1 cellular context compared by ENCODE assay signal in genomic region chr22:17214416-17215043, GRCh38.
TF ChIP-seq lines count a peak whose summit lies in the region.

No MANE protein-coding gene starts in this region.

TF ChIP-seq in HepG2, 621 proteins besides CTCF, POLR2A, EP300 and RAD21 (continued from another document):
- no peak for TF ChIP-seq CREBL2 (CRISPR knock-in tag; IDR thresholded peaks at IDR 0.05; ENCODE audit: borderline replicate concordance)
- no peak for TF ChIP-seq SATB2 (CRISPR knock-in tag; IDR thresholded peaks at IDR 0.05)
- TF ChIP-seq NR2F6 (IDR thresholded peaks at IDR 0.05) = no peak
- TF ChIP-seq NR2F6 (CRISPR knock-in tag; IDR thresholded peaks at IDR 0.05) = no peak
- TF ChIP-seq ZNF652 (CRISPR knock-in tag; IDR thresholded peaks at IDR 0.05; ENCODE audit: borderline replicate concordance, low read depth) = no peak
